11 cellular contexts compared by ENCODE assay signal in genomic region chrX:149851864-149852263, GRCh38. TPM values are rescaled to one million over a fixed set of nuclear protein-coding genes. Genes with fewer than 3 reads are reported as not detected.
"Had no signal": no experiment of that assay in that cellular context is flagged by ENCODE, and none has a peak within 500 bp of the region (broad histone marks: within the 10 kb centered on the region; RNA-seq: fewer than 3 reads in every experiment).

No MANE protein-coding gene starts in this region.

- H3K9ac ChIP-seq: KMS-11 had no signal

- DNase-seq: IMR-90, Karpas-422, KBM-7, KG1 had no signal

- ATAC-seq: HepG2 had no signal

- H3K4me2 ChIP-seq: KMS-11 had no signal

- FAIRE-seq: HTR-8/SVneo had no signal

- H3K27ac ChIP-seq: HL-60, KMS-11 had no signal

RNA-seq across cellular contexts. Expression of gene MAGEA8, which starts 29.1 kb away (rescaled TPM):
- total RNA-seq: HepG2, HT-29, HT1080, IMR-90 had no signal
- polyA plus RNA-seq: HepG2, IgD-negative memory B cell, IMR-90 had no signal
